Comparison of ENCODE assay signal across 1 cellular context in the genomic region with DNA sequence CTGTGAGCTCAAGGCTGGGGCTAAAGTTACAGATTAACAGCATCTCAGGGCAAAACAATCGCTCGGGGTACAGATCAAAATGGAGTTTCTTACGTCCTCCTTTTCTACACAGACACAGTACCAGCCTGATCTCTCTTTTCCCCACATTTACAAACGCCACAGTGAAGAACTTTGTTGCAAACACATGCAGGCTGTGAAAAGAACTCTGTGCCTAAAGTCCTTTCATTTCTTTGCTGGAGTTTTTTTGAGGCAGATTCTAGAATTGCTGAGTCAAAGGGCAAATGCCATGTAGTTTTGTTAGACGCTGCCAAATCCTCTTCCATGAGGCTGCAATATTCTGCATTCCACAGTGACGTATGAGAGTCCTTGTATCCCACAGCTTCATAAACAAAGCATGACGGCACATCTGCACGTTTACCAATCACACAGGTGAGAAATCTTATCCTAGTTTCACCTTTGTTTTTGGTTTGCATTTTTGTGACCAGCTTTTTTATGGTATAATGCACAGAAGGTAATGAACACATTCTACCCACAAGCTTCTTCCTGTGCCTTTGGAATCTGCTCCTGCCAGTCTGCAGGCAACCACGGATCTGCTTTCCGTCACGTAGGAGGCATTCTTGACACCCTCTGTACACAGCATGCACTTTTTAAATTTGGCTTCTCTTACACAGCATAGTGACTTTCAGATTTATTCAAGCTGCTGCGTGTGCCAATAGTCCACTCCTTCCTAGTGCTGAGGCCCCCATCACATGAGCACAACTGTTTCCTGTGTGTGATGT.
TF ChIP-seq lines count a peak whose summit lies in the region.

No MANE protein-coding gene starts in this region.

TF ChIP-seq in HepG2, 621 proteins besides CTCF, POLR2A, EP300 and RAD21 (continued from another document):
- TF ChIP-seq, protein P1, sequence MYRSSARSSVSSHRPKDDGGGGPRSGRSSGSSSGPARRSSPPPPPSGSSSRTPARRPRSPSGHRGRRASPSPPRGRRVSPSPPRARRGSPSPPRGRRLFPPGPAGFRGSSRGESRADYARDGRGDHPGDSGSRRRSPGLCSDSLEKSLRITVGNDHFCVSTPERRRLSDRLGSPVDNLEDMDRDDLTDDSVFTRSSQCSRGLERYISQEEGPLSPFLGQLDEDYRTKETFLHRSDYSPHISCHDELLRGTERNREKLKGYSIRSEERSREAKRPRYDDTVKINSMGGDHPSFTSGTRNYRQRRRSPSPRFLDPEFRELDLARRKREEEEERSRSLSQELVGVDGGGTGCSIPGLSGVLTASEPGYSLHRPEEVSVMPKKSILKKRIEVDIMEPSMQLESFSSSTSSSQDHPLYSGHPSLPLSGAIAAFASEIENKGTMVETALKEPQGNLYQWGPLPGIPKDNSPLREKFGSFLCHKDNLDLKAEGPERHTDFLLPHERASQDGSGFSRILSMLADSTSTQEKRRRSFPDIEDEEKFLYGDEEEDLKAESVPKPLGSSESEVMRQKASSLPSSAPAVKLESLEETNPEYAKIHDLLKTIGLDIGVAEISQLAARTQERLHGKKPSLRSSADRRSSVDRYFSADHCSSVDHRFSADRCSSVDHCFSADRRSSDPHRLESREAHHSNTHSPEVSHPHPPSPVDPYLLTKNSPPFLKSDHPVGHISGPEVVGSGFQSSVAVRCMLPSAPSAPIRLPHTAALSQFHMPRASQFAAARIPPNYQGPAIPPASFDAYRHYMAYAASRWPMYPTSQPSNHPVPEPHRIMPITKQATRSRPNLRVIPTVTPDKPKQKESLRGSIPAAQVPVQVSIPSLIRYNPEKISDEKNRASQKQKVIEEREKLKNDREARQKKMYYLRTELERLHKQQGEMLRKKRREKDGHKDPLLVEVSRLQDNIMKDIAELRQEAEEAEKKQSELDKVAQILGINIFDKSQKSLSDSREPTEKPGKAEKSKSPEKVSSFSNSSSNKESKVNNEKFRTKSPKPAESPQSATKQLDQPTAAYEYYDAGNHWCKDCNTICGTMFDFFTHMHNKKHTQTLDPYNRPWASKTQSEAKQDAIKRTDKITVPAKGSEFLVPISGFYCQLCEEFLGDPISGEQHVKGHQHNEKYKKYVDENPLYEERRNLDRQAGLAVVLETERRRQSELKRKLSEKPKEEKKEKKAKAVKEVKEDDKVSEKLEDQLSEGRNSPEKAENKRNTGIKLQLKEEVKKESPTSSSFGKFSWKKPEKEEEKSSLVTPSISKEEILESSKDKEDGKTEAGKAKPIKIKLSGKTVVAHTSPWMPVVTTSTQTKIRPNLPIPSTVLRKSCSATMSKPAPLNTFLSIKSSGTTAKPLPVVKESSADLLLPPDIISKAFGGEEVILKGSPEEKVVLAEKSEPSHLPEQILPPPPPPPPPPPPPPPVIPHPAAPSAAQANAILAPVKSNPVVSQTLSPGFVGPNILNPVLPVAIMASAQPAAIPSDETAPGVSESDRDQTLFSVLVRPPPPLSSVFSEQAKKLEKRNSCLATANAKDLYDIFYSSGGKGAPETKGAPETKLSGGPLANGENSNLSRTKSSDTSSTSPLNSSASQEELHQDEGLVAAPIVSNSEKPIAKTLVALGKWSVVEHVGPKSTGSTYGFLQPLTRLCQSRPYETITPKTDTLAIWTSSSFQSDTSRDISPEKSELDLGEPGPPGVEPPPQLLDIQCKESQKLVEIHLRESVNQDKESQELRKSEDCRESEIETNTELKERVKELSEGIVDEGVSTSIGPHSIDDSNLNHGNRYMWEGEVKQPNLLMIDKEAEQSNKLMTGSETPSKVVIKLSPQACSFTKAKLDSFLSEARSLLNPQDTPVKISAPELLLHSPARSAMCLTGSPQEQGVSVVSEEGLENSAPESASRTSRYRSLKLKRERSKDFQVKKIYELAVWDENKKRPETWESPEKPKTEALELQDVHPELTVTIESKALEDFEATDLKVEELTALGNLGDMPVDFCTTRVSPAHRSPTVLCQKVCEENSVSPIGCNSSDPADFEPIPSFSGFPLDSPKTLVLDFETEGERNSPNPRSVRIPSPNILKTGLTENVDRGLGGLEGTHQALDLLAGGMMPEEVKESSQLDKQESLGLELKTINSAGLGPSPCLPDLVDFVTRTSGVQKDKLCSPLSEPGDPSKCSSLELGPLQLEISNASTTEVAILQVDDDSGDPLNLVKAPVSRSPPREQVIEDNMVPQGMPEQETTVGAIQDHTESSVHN (CRISPR knock-in tag; IDR thresholded peaks at IDR 0.05) = 0 out of 2 replicates have a peak, but pooled peaks have one; percentile 36
- TF ChIP-seq FOXK2 (IDR thresholded peaks at IDR 0.05) (peak; percentile 82), HNRNPUL1 (IDR thresholded peaks at IDR 0.05; ENCODE audit: low read depth, low read length) (no peak), ZSCAN12 (CRISPR knock-in tag; IDR thresholded peaks at IDR 0.05) (no peak), ZNF292 (CRISPR knock-in tag; IDR thresholded peaks at IDR 0.05; ENCODE audit: borderline replicate concordance, low read depth) (peak; percentile 54; the same call in 1 of the 2 replicates), ZNF530 (CRISPR knock-in tag; IDR thresholded peaks at IDR 0.05; ENCODE audit: low read depth) (no peak), MXD4 (CRISPR knock-in tag; IDR thresholded peaks at IDR 0.05) (peak; percentile 72; the same call in 1 of the 2 replicates), NFKB2 (CRISPR knock-in tag; IDR thresholded peaks at IDR 0.05; ENCODE audit: borderline replicate concordance) (no peak), ZNF354B (CRISPR knock-in tag; IDR thresholded peaks at IDR 0.05) (no peak), ZNF747 (CRISPR knock-in tag; IDR thresholded peaks at IDR 0.05; ENCODE audit: borderline replicate concordance) (no peak), SP4 (CRISPR knock-in tag; IDR thresholded peaks at IDR 0.05) (no peak), ZNF501 (CRISPR knock-in tag; IDR thresholded peaks at IDR 0.05) (no peak), ZNF629 (CRISPR knock-in tag; conservative IDR thresholded peaks at IDR 0.05) (no peak), ZNF782 (CRISPR knock-in tag; IDR thresholded peaks at IDR 0.05; ENCODE audit: borderline replicate concordance) (no peak), ZNF709 (CRISPR knock-in tag; IDR thresholded peaks at IDR 0.05) (no peak), ZKSCAN8 (CRISPR knock-in tag; IDR thresholded peaks at IDR 0.05; ENCODE audit: borderline replicate concordance) (no peak), XBP1 (CRISPR knock-in tag; IDR thresholded peaks at IDR 0.05) (no peak), ZNF496 (CRISPR knock-in tag; IDR thresholded peaks at IDR 0.05; ENCODE audit: insufficient replicate concordance) (no peak)
- TF ChIP-seq, protein P2, sequence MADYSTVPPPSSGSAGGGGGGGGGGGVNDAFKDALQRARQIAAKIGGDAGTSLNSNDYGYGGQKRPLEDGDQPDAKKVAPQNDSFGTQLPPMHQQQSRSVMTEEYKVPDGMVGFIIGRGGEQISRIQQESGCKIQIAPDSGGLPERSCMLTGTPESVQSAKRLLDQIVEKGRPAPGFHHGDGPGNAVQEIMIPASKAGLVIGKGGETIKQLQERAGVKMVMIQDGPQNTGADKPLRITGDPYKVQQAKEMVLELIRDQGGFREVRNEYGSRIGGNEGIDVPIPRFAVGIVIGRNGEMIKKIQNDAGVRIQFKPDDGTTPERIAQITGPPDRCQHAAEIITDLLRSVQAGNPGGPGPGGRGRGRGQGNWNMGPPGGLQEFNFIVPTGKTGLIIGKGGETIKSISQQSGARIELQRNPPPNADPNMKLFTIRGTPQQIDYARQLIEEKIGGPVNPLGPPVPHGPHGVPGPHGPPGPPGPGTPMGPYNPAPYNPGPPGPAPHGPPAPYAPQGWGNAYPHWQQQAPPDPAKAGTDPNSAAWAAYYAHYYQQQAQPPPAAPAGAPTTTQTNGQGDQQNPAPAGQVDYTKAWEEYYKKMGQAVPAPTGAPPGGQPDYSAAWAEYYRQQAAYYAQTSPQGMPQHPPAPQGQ (CRISPR knock-in tag; IDR thresholded peaks at IDR 0.05; ENCODE audit: borderline replicate concordance) = no peak
- TF ChIP-seq, protein P3, sequence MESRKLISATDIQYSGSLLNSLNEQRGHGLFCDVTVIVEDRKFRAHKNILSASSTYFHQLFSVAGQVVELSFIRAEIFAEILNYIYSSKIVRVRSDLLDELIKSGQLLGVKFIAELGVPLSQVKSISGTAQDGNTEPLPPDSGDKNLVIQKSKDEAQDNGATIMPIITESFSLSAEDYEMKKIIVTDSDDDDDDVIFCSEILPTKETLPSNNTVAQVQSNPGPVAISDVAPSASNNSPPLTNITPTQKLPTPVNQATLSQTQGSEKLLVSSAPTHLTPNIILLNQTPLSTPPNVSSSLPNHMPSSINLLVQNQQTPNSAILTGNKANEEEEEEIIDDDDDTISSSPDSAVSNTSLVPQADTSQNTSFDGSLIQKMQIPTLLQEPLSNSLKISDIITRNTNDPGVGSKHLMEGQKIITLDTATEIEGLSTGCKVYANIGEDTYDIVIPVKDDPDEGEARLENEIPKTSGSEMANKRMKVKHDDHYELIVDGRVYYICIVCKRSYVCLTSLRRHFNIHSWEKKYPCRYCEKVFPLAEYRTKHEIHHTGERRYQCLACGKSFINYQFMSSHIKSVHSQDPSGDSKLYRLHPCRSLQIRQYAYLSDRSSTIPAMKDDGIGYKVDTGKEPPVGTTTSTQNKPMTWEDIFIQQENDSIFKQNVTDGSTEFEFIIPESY (CRISPR knock-in tag; IDR thresholded peaks at IDR 0.05) = no peak
- TF ChIP-seq, protein P4, sequence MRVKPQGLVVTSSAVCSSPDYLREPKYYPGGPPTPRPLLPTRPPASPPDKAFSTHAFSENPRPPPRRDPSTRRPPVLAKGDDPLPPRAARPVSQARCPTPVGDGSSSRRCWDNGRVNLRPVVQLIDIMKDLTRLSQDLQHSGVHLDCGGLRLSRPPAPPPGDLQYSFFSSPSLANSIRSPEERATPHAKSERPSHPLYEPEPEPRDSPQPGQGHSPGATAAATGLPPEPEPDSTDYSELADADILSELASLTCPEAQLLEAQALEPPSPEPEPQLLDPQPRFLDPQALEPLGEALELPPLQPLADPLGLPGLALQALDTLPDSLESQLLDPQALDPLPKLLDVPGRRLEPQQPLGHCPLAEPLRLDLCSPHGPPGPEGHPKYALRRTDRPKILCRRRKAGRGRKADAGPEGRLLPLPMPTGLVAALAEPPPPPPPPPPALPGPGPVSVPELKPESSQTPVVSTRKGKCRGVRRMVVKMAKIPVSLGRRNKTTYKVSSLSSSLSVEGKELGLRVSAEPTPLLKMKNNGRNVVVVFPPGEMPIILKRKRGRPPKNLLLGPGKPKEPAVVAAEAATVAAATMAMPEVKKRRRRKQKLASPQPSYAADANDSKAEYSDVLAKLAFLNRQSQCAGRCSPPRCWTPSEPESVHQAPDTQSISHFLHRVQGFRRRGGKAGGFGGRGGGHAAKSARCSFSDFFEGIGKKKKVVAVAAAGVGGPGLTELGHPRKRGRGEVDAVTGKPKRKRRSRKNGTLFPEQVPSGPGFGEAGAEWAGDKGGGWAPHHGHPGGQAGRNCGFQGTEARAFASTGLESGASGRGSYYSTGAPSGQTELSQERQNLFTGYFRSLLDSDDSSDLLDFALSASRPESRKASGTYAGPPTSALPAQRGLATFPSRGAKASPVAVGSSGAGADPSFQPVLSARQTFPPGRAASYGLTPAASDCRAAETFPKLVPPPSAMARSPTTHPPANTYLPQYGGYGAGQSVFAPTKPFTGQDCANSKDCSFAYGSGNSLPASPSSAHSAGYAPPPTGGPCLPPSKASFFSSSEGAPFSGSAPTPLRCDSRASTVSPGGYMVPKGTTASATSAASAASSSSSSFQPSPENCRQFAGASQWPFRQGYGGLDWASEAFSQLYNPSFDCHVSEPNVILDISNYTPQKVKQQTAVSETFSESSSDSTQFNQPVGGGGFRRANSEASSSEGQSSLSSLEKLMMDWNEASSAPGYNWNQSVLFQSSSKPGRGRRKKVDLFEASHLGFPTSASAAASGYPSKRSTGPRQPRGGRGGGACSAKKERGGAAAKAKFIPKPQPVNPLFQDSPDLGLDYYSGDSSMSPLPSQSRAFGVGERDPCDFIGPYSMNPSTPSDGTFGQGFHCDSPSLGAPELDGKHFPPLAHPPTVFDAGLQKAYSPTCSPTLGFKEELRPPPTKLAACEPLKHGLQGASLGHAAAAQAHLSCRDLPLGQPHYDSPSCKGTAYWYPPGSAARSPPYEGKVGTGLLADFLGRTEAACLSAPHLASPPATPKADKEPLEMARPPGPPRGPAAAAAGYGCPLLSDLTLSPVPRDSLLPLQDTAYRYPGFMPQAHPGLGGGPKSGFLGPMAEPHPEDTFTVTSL (CRISPR knock-in tag; IDR thresholded peaks at IDR 0.05; ENCODE audit: borderline replicate concordance) = peak; percentile 36; the same call in 1 of the 2 replicates
- TF ChIP-seq, protein P5, sequence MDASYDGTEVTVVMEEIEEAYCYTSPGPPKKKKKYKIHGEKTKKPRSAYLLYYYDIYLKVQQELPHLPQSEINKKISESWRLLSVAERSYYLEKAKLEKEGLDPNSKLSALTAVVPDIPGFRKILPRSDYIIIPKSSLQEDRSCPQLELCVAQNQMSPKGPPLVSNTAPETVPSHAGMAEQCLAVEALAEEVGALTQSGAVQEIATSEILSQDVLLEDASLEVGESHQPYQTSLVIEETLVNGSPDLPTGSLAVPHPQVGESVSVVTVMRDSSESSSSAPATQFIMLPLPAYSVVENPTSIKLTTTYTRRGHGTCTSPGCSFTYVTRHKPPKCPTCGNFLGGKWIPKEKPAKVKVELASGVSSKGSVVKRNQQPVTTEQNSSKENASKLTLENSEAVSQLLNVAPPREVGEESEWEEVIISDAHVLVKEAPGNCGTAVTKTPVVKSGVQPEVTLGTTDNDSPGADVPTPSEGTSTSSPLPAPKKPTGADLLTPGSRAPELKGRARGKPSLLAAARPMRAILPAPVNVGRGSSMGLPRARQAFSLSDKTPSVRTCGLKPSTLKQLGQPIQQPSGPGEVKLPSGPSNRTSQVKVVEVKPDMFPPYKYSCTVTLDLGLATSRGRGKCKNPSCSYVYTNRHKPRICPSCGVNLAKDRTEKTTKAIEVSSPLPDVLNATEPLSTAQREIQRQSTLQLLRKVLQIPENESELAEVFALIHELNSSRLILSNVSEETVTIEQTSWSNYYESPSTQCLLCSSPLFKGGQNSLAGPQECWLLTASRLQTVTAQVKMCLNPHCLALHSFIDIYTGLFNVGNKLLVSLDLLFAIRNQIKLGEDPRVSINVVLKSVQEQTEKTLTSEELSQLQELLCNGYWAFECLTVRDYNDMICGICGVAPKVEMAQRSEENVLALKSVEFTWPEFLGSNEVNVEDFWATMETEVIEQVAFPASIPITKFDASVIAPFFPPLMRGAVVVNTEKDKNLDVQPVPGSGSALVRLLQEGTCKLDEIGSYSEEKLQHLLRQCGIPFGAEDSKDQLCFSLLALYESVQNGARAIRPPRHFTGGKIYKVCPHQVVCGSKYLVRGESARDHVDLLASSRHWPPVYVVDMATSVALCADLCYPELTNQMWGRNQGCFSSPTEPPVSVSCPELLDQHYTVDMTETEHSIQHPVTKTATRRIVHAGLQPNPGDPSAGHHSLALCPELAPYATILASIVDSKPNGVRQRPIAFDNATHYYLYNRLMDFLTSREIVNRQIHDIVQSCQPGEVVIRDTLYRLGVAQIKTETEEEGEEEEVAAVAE (CRISPR knock-in tag; IDR thresholded peaks at IDR 0.05; ENCODE audit: borderline replicate concordance) = no peak
- TF ChIP-seq, protein P6, sequence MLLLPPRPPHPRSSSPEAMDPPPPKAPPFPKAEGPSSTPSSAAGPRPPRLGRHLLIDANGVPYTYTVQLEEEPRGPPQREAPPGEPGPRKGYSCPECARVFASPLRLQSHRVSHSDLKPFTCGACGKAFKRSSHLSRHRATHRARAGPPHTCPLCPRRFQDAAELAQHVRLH (CRISPR knock-in tag; IDR thresholded peaks at IDR 0.05; ENCODE audit: borderline replicate concordance, low read depth) = no peak
- TF ChIP-seq, protein P7, sequence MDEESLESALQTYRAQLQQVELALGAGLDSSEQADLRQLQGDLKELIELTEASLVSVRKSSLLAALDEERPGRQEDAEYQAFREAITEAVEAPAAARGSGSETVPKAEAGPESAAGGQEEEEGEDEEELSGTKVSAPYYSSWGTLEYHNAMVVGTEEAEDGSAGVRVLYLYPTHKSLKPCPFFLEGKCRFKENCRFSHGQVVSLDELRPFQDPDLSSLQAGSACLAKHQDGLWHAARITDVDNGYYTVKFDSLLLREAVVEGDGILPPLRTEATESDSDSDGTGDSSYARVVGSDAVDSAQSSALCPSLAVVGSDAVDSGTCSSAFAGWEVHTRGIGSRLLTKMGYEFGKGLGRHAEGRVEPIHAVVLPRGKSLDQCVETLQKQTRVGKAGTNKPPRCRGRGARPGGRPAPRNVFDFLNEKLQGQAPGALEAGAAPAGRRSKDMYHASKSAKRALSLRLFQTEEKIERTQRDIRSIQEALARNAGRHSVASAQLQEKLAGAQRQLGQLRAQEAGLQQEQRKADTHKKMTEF (CRISPR knock-in tag; IDR thresholded peaks at IDR 0.05) = peak; percentile 4; the same call in 1 of the 2 replicates
TF ChIP-seq in HepG2: peak in this region for 110.
